ENCODE assay signal across 8 cellular contexts in the genomic region with DNA sequence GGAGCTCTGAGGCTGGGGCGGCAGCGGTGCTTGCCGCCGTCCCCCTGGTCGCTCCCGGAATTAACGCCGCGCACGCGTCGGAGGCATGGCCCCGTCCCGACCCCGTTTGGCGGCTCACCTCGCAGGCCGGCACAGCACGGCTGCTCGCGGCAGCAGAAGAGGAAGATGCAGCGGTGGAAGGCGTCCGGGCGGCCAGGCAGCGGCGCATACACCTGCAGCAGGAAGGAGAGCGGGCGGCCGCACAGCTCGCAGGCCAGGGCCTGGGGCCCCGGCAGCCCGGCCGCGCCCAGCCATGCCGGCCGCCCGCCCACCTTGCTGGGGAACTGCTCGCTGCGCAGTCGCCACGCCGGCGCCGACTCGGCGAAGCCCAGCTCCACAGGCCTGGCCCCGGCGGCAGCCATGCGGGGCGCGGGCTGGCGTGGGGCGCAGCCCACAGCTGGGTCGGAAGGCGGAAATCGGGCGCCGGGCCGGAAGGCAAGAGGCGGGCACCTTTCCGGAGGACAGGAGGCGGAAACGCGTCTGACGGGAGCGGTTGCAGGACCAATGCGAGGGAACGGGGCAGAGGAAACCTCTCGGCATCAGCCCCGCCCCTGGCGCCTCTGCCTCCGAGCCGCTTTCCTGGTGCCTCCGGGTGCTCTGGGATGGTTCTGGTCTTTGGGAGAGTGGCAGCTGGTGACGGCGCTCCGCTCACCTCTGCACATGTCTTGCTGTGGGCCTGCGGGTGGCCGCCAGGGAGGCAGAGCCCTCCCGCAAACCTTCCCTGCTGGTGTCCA. TPM values are rescaled to one million over a fixed set of nuclear protein-coding genes. Genes with fewer than 3 reads are reported as not detected.
DNase-seq lines count a peak whose midpoint lies in the region; ATAC-seq and TF ChIP-seq lines count a peak whose summit lies in the region.

A gene with protein sequence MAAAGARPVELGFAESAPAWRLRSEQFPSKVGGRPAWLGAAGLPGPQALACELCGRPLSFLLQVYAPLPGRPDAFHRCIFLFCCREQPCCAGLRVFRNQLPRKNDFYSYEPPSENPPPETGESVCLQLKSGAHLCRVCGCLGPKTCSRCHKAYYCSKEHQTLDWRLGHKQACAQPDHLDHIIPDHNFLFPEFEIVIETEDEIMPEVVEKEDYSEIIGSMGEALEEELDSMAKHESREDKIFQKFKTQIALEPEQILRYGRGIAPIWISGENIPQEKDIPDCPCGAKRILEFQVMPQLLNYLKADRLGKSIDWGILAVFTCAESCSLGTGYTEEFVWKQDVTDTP (minus strand): TSS at position 457 of the 773 bp plus-strand sequence. CDS start 56 bp downstream, at position 401.

- peak within 1 kb of the TSS; percentile 99 for H3K27ac Mint-ChIP-seq in WTC11
- peak within 1 kb of the TSS; percentile 94 to 99 (median 98) for H3K27ac Mint-ChIP-seq in immature natural killer cell

- peaks cover 6% of the 10 kb centered on the region for H3K9me3 Mint-ChIP-seq in WTC11
- H3K9me3 Mint-ChIP-seq in immature natural killer cell: peaks cover 0 to under 1% (median 0%) of the 10 kb centered on the region in 6 donors

- H3K27ac ChIP-seq in AG04450 (ENCODE audit: low read depth, low read length): peak within 1 kb of the TSS; percentile 47
- H3K27ac ChIP-seq in spleen: peak within 1 kb of the TSS; percentile 66 to 96 (median 94)

- peaks cover 48% of the 10 kb centered on the region for H3K36me3 Mint-ChIP-seq in WTC11
- H3K36me3 Mint-ChIP-seq in immature natural killer cell: peaks cover 0 to 13% (median 11%) of the 10 kb centered on the region in 3 donors

- H3K4me1 ChIP-seq in spleen: peaks cover 6 to 42% (median 22%) of the 10 kb centered on the region in 6 donors

- H3K4me1 Mint-ChIP-seq in WTC11 (peaks cover 37% of the 10 kb centered on the region), immature natural killer cell (peaks cover 27 to 32% of the 10 kb centered on the region in 2 donors)

- 0 to 1% (median 0%) methylated on average over 45 to 81 of the region's 81 CpGs for WGBS in spleen, 5 donors

- peak within 1 kb of the TSS; percentile 99 for H3K4me3 Mint-ChIP-seq in WTC11
- H3K4me3 Mint-ChIP-seq in immature natural killer cell: peak within 1 kb of the TSS; percentile 97 to 98 (median 97)

- H3K4me3 ChIP-seq in AG04450 (ENCODE audit: low read depth, low read length) (peak within 1 kb of the TSS; percentile 96), cardiac fibroblast (replicated peaks in 1 of 2; ENCODE audit: low read depth in 2 of 2, low read length in 2 of 2) (peak within 1 kb of the TSS; percentile 75 to 97), spleen (peak within 1 kb of the TSS; percentile 78 to 100 (median 94))

- TF ChIP-seq CTCF in AG04450 (IDR thresholded peaks at IDR 0.05; ENCODE audit: low read depth, low read length) (no peak), WTC11 (IDR thresholded peaks at IDR 0.05) (no peak), cardiac fibroblast (IDR thresholded peaks at IDR 0.05; ENCODE audit: low read depth, low read length) (no peak), spleen (IDR thresholded peaks at IDR 0.05 in 8 of 11, conservative IDR thresholded peaks at IDR 0.05 in 3 of 11) (peak in 1 of 11 experiments; percentile 31)

- peaks cover 0 to 39% (median 31%) of the 10 kb centered on the region in 6 donors for H3K36me3 ChIP-seq in spleen

- H3K27me3 ChIP-seq in AG04450 (ENCODE audit: control insufficient read depth, insufficient read depth, low read length): no peaks in the 10 kb centered on the region
- peaks cover 0 to 3% (median 0%) of the 10 kb centered on the region in 7 donors for H3K27me3 ChIP-seq in spleen (replicated peaks in 1 of 7)

- H3K9me3 ChIP-seq in AG04450 (ENCODE audit: control insufficient read depth, insufficient read depth, low read length): no peaks in the 10 kb centered on the region
- H3K9me3 ChIP-seq in spleen: no peaks in the 10 kb centered on the region

- DNase-seq in AG04450 (ENCODE audit: low read depth, low spot score) (peak; percentile 74), NCI-H2227 treated with DMSO at 0.1 percent for 48 hours (lab: John Stamatoyannopoulos, UW) (peak; percentile 89), WTC11 (ENCODE audit: low spot score) (peak; percentile 91), cardiac fibroblast (ENCODE audit: low read depth in 2 of 2) (peak; percentile 89 to 90), immature natural killer cell (peak; percentile 89 to 91 (median 90)), spleen (peak; percentile 99)

- peak; percentile 98 for ATAC-seq in GM18909 (IDR thresholded peaks at IDR 0.05; ENCODE audit: poor library complexity, unreplicated experiment)
- peak; percentile 98 for ATAC-seq in HG03175 (IDR thresholded peaks at IDR 0.05; ENCODE audit: unreplicated experiment)
- ATAC-seq in WTC11: peak; percentile 93

- CTCF ChIA-PET in AG04450 (lab: Charles Lee) (interaction anchor here (0.9 to 1.7 kb wide), 9 partner anchors 10 to 801 kb away, joined by 3 to 14 read pairs (median 3); no protein-coding TSS in a partner anchor), WTC11 (lab: Charles Lee) (interaction anchor here (0.5 to 1.7 kb wide), 2 partner anchors 10 to 293 kb away, joined by 3 to 15 read pairs; a partner anchor contains a TSS)

- TF ChIP-seq POLR2A in spleen (IDR thresholded peaks at IDR 0.05): peak in 1 of 3 donors; percentile 33

- H3K27me3 Mint-ChIP-seq in WTC11 (ENCODE audit: low read depth) (no peaks in the 10 kb centered on the region), immature natural killer cell (ENCODE audit: low read depth in 3 of 3) (peaks cover 3 to 6% (median 5%) of the 10 kb centered on the region in 3 donors)

- intact Hi-C loops in spleen (cut with DNase I; ENCODE audit: low total_unique reads): no loop called here

- POLR2A ChIA-PET in AG04450 (lab: Yijun Ruan, JAX): interaction anchor here (0.6 to 1.4 kb wide), 3 partner anchors 9 to 34 kb away, joined by 3 to 7 read pairs (median 6); a partner anchor contains a TSS
- POLR2A ChIA-PET in WTC11 (lab: Charles Lee): interaction anchor here (0.6 to 1.3 kb wide), 2 partner anchors 9 to 30 kb away, joined by 3 to 4 read pairs; a partner anchor contains a TSS

TF ChIP-seq in WTC11, 78 proteins besides CTCF, POLR2A, EP300 and RAD21 (continues in another document):
- peak; percentile 65 for TF ChIP-seq NFYB (CRISPR knock-in tag; conservative IDR thresholded peaks at IDR 0.05; ENCODE audit: low read depth)
- TF ChIP-seq ETV6 (CRISPR knock-in tag; IDR thresholded peaks at IDR 0.05): peak; percentile 53; the same call in 1 of the 2 replicates
- peak; percentile 64 for TF ChIP-seq CREM (CRISPR knock-in tag; IDR thresholded peaks at IDR 0.05)
- TF ChIP-seq, protein P1, sequence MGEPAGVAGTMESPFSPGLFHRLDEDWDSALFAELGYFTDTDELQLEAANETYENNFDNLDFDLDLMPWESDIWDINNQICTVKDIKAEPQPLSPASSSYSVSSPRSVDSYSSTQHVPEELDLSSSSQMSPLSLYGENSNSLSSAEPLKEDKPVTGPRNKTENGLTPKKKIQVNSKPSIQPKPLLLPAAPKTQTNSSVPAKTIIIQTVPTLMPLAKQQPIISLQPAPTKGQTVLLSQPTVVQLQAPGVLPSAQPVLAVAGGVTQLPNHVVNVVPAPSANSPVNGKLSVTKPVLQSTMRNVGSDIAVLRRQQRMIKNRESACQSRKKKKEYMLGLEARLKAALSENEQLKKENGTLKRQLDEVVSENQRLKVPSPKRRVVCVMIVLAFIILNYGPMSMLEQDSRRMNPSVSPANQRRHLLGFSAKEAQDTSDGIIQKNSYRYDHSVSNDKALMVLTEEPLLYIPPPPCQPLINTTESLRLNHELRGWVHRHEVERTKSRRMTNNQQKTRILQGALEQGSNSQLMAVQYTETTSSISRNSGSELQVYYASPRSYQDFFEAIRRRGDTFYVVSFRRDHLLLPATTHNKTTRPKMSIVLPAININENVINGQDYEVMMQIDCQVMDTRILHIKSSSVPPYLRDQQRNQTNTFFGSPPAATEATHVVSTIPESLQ (CRISPR knock-in tag; IDR thresholded peaks at IDR 0.05): no peak
- TF ChIP-seq NR3C1 (CRISPR knock-in tag; conservative IDR thresholded peaks at IDR 0.05; ENCODE audit: low read depth): peak; percentile 80; the same call in 1 of the 2 replicates
- peak; percentile 39; the same call in 1 of the 2 replicates for TF ChIP-seq TP53 (CRISPR knock-in tag; IDR thresholded peaks at IDR 0.05)
- TF ChIP-seq FOXP1 (CRISPR knock-in tag; IDR thresholded peaks at IDR 0.05; ENCODE audit: borderline replicate concordance): peak; percentile 82; the same call in 1 of the 2 replicates
- no peak for TF ChIP-seq GRHL2 (CRISPR knock-in tag; IDR thresholded peaks at IDR 0.05; ENCODE audit: insufficient replicate concordance, severe bottlenecking)
- TF ChIP-seq, protein P2, sequence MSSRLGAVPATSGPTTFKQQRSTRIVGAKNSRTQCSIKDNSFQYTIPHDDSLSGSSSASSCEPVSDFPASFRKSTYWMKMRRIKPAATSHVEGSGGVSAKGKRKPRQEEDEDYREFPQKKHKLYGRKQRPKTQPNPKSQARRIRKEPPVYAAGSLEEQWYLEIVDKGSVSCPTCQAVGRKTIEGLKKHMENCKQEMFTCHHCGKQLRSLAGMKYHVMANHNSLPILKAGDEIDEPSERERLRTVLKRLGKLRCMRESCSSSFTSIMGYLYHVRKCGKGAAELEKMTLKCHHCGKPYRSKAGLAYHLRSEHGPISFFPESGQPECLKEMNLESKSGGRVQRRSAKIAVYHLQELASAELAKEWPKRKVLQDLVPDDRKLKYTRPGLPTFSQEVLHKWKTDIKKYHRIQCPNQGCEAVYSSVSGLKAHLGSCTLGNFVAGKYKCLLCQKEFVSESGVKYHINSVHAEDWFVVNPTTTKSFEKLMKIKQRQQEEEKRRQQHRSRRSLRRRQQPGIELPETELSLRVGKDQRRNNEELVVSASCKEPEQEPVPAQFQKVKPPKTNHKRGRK (CRISPR knock-in tag; IDR thresholded peaks at IDR 0.05; ENCODE audit: borderline replicate concordance): 0 out of 2 replicates have a peak, but pooled peaks have one; percentile 19
- TF ChIP-seq ZNF232 (CRISPR knock-in tag; IDR thresholded peaks at IDR 0.05): 0 out of 2 replicates have a peak, but pooled peaks have one; percentile 6
- TF ChIP-seq GABPB1 (CRISPR knock-in tag; IDR thresholded peaks at IDR 0.05): peak; percentile 75; the same call in 1 of the 2 replicates

RNA-seq across cellular contexts. Expression of the gene that starts here (rescaled TPM):
- polyA plus RNA-seq in AG04450 (2011; rRNA removed) (63.8 and 73.9 TPM in 2 replicates), immature natural killer cell (100 to 1,000 TPM; 102 to 146 (median 107) TPM), spleen (10 to 100 TPM; 58.4 to 80.2 (median 64.9) TPM)
- 33.6 and 35.9 TPM in 2 replicates for polyA minus RNA-seq in AG04450 (2011; rRNA and poly(A)+ RNA removed)
- total RNA-seq in WTC11 (2021) (112 to 132 TPM (median 113 TPM) in 3 replicates), spleen (10 to 100 TPM; 45.5 to 95.4 (median 51.6) TPM)

Comparison
In these comparisons a context has a peak if more than half of its experiments do, and no peak if none do; other contexts are left out.
1. Peak in every context shown above with its lines: DNase-seq, ATAC-seq, H3K4me3 ChIP-seq and H3K27ac ChIP-seq.